ENCODE assay signal across 19 cellular contexts in the genomic region with DNA sequence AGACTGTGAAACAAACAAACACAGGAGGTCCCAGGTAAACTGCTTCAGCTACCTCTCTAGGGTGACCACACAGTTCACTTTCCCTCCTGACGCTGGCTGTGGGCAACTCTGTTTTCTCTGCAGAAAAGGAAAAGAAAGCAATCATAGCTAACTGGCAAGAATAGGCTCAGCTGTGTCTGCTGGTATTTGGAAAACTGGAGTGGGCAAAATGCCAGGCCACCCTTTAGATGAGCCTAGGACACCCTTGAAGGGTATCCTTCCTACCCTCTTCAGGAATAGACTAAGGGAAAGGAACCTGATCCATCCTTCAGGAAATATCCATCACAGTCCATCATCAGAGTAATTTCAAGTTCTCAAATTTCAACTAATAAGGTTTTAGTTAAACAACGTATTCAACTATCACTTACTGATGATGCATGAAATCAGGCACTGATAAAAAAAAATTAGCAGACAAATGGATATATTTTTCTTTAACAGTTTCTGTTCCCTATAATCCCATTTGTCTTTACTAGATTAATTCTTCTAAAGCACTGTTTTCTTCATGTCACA.
DNase-seq lines count a peak whose midpoint lies in the region; ATAC-seq and TF ChIP-seq lines count a peak whose summit lies in the region.
"Had no signal": no experiment of that assay in that cellular context is flagged by ENCODE, and none has a peak within 500 bp of the region (broad histone marks: within the 10 kb centered on the region; RNA-seq: fewer than 3 reads in every experiment).

No MANE protein-coding gene starts in this region.

- ATAC-seq in Right ventricle myocardium inferior (peak; percentile 37), left cardiac atrium (no peak), gastrocnemius medialis (no peak)

- no peak for DNase-seq in Right ventricle myocardium inferior (ENCODE audit: missing footprints)
- DNase-seq in left cardiac atrium: no peak
- DNase-seq in NCI-H2029 treated with DMSO at 0.1 percent for 48 hours (lab: John Stamatoyannopoulos, UW): peak; percentile 43
- no peak for DNase-seq in ascending aorta (ENCODE audit: low spot score in 2 of 2)
- no peak for DNase-seq in gastrocnemius medialis
- no peak for DNase-seq in OCI-LY7 (ENCODE audit: low spot score)
- no peak for DNase-seq in NCI-H82 treated with DMSO at 0.1 percent for 48 hours (lab: John Stamatoyannopoulos, UW; ENCODE audit: unreplicated experiment)
- DNase-seq in NOMO-1 (lab: John Stamatoyannopoulos, UW; ENCODE audit: unreplicated experiment in 2 of 2): no peak
- DNase-seq: activated CD4-positive, alpha-beta T cell treated with anti-CD3 and anti-CD28 coated beads for 1 hour; BE2C; effector CD8-positive, alpha-beta T cell; islet precursor cell; MM.1S; NCI-H187 treated with DMSO at 0.1 percent for 48 hours; SIG-M5; sigmoid colon; stimulated activated CD4-positive, alpha-beta T cell treated with anti-CD3 and anti-CD28 coated beads, Interleukin-4, amount 100 ng/mL, for 1 hour had no signal

- H2AFZ ChIP-seq in OCI-LY7 (ENCODE audit: low read length): no peak overlapping the region

- CTCF ChIA-PET in OCI-LY7 (lab: Charles Lee; ENCODE audit: unreplicated experiment): no interaction called here

- H3K27ac ChIP-seq in ascending aorta (peak overlapping the region; percentile 1 to 27), gastrocnemius medialis (peak overlapping the region; percentile 27 to 84 (median 44)), OCI-LY7 (ENCODE audit: low read depth, low read length, poor library complexity, severe bottlenecking) (no peak overlapping the region)
- H3K27ac ChIP-seq: cardiac muscle cell, neutrophil had no signal

- H3K4me1 ChIP-seq in ascending aorta: peaks cover 0 to 11% of the 10 kb centered on the region in 2 donors
- peaks cover 27% of the 10 kb centered on the region in 2 donors for H3K4me1 ChIP-seq in gastrocnemius medialis
- H3K4me1 ChIP-seq in OCI-LY7 (ENCODE audit: insufficient read depth, low read length, poor library complexity, severe bottlenecking): no peaks in the 10 kb centered on the region

- no peaks in the 10 kb centered on the region for H3K36me3 ChIP-seq in ascending aorta
- no peaks in the 10 kb centered on the region for H3K36me3 ChIP-seq in gastrocnemius medialis
- H3K36me3 ChIP-seq in OCI-LY7 (ENCODE audit: insufficient read depth, low read length): peaks cover 56% of the 10 kb centered on the region
- H3K36me3 ChIP-seq: BE2C, cardiac muscle cell, neutrophil, sigmoid colon had no signal

- no TSS peak for BruUV-seq in OCI-LY7 (replicated peaks; lab: Mats Ljungman, UMichigan)

- no peaks in the 10 kb centered on the region for H3K9me3 ChIP-seq in ascending aorta
- H3K9me3 ChIP-seq in gastrocnemius medialis: no peaks in the 10 kb centered on the region
- no peaks in the 10 kb centered on the region for H3K9me3 ChIP-seq in OCI-LY7 (ENCODE audit: low read length)
- H3K9me3 ChIP-seq: BE2C, neutrophil, sigmoid colon had no signal

- intact Hi-C loops in Right ventricle myocardium inferior (cut with DNase I) (no loop called here), left cardiac atrium (cut with DNase I) (no loop called here), ascending aorta (cut with DNase I) (no loop called here), gastrocnemius medialis (cut with DNase I; ENCODE audit: low total_unique reads) (loop anchor here (1.0 to 10.0 kb wide), 2 partner anchors 10 to 236 kb away; no protein-coding TSS in a partner anchor), OCI-LY7 (cut with micrococcal nuclease; ENCODE audit: unreplicated experiment) (no loop called here)

- H3K9me2 ChIP-seq in OCI-LY7 (ENCODE audit: insufficient read depth, low read length): no peaks in the 10 kb centered on the region

- in situ Hi-C loops in gastrocnemius medialis (cut with MboI; ENCODE audit: low sequenced_read_pairs in 4 of 4): no loop called here

- POLR2A ChIA-PET in OCI-LY7 (lab: Charles Lee): interaction anchor here (0.6 to 1.8 kb wide), 5 partner anchors 10 to 233 kb away, joined by 3 to 9 read pairs (median 4); no protein-coding TSS in a partner anchor

- H3K79me2 ChIP-seq in OCI-LY7 (ENCODE audit: insufficient read depth, low read depth, low read length): peaks cover 67% of the 10 kb centered on the region

- H3K27me3 ChIP-seq in ascending aorta (no peaks in the 10 kb centered on the region), gastrocnemius medialis (no peaks in the 10 kb centered on the region)
- H3K27me3 ChIP-seq: BE2C, cardiac muscle cell, neutrophil, sigmoid colon had no signal

- H4K20me1 ChIP-seq in OCI-LY7 (ENCODE audit: insufficient read depth, low read length): peaks cover 3% of the 10 kb centered on the region; the same call in 1 of the 2 replicates

- TF ChIP-seq CTCF in ascending aorta (IDR thresholded peaks at IDR 0.05) (no peak), gastrocnemius medialis (IDR thresholded peaks at IDR 0.05 in 4 of 5, conservative IDR thresholded peaks at IDR 0.05 in 1 of 5) (no peak), OCI-LY7 (conservative IDR thresholded peaks at IDR 0.05; ENCODE audit: low read length) (no peak)

- no peak overlapping the region for H3K4me2 ChIP-seq in OCI-LY7 (ENCODE audit: low read length)

- no peak overlapping the region for H3K4me3 ChIP-seq in ascending aorta
- H3K4me3 ChIP-seq in gastrocnemius medialis: no peak overlapping the region
- H3K4me3 ChIP-seq in OCI-LY7 (ENCODE audit: low read depth, low read length, poor library complexity, severe bottlenecking): no peak overlapping the region
- H3K4me3 ChIP-seq: cardiac muscle cell, sigmoid colon had no signal

- TF ChIP-seq POLR2A in gastrocnemius medialis (IDR thresholded peaks at IDR 0.05): no peak
